ENCODE assay signal across 8 cellular contexts in genomic region chr1:23558872-23559135, GRCh38. TPM values are rescaled to one million over a fixed set of nuclear protein-coding genes. Genes with fewer than 3 reads are reported as not detected.
A peak's percentile ranks its signal among the peaks of the same experiment; 100 is the strongest.
DNase-seq lines count a peak whose midpoint lies in the region; ATAC-seq and TF ChIP-seq lines count a peak whose summit lies in the region.

No MANE protein-coding gene starts in this region.

- no peaks in the 10 kb centered on the region for H3K36me3 ChIP-seq in kidney epithelial cell (ENCODE audit: control insufficient read depth, insufficient read depth, low read length)
- peaks cover 13% of the 10 kb centered on the region for H3K36me3 ChIP-seq in thoracic aorta

- H3K4me1 ChIP-seq in thoracic aorta (ENCODE audit: control insufficient read depth in 1 of 2, low read depth in 2 of 2): peaks cover 36 to 42% of the 10 kb centered on the region in 2 donors

- peak overlapping the region; percentile 92 to 94 for H3K27ac ChIP-seq in thoracic aorta

- TF ChIP-seq CTCF in kidney epithelial cell (IDR thresholded peaks at IDR 0.05; ENCODE audit: insufficient read depth, low read length, poor library complexity, severe bottlenecking) (no peak), thoracic aorta (IDR thresholded peaks at IDR 0.05) (no peak)

- H3K27me3 ChIP-seq in kidney epithelial cell (ENCODE audit: control insufficient read depth, insufficient read depth, low read length) (no peaks in the 10 kb centered on the region), thoracic aorta (replicated peaks; ENCODE audit: insufficient read depth) (no peaks in the 10 kb centered on the region)

- no peak for DNase-seq in activated CD8-positive, alpha-beta memory T cell treated with anti-CD3 and anti-CD28 coated beads, Interleukin-2, amount 10 ng/mL, durations not matched to agents 7 days and 5 days
- no peak for DNase-seq in activated CD8-positive, alpha-beta memory T cell treated with anti-CD3 and anti-CD28 coated beads for 24 hours
- DNase-seq in kidney epithelial cell (ENCODE audit: low read depth) (no peak), thoracic aorta (ENCODE audit: low spot score) (no peak), NCI-H128 (lab: John Stamatoyannopoulos, UW; ENCODE audit: unreplicated experiment) (no peak), KG1 (lab: John Stamatoyannopoulos, UW) (no peak)

- no peaks in the 10 kb centered on the region for H3K9me3 Mint-ChIP-seq in activated CD8-positive, alpha-beta memory T cell treated with anti-CD3 and anti-CD28 coated beads, Interleukin-2, amount 10 ng/mL, durations not matched to agents 7 days and 5 days (ENCODE audit: low read depth)
- no peaks in the 10 kb centered on the region for H3K9me3 Mint-ChIP-seq in activated naive CD8-positive, alpha-beta T cell (ENCODE audit: low read depth)

- CTCF ChIA-PET in activated CD8-positive, alpha-beta memory T cell treated with anti-CD3 and anti-CD28 coated beads, Interleukin-2, amount 10 ng/mL, durations not matched to agents 7 days and 5 days (lab: Charles Lee): interaction anchor here (1.0 to 23.4 kb wide), 13 partner anchors 13 to 134 kb away, joined by 3 to 753 read pairs (median 6); partner anchors contain the start of gene E2F2

- H3K4me3 Mint-ChIP-seq in activated CD8-positive, alpha-beta memory T cell treated with anti-CD3 and anti-CD28 coated beads, Interleukin-2, amount 10 ng/mL, durations not matched to agents 7 days and 5 days: peak overlapping the region; percentile 84
- H3K4me3 Mint-ChIP-seq in activated naive CD8-positive, alpha-beta T cell: peak overlapping the region; percentile 94

- peaks cover 56% of the 10 kb centered on the region for H3K4me1 Mint-ChIP-seq in activated CD8-positive, alpha-beta memory T cell treated with anti-CD3 and anti-CD28 coated beads, Interleukin-2, amount 10 ng/mL, durations not matched to agents 7 days and 5 days
- peaks cover 78% of the 10 kb centered on the region for H3K4me1 Mint-ChIP-seq in activated naive CD8-positive, alpha-beta T cell (ENCODE audit: low read depth)

- no peaks in the 10 kb centered on the region for H3K36me3 Mint-ChIP-seq in activated CD8-positive, alpha-beta memory T cell treated with anti-CD3 and anti-CD28 coated beads, Interleukin-2, amount 10 ng/mL, durations not matched to agents 7 days and 5 days
- no peaks in the 10 kb centered on the region for H3K36me3 Mint-ChIP-seq in activated naive CD8-positive, alpha-beta T cell

- peak overlapping the region; percentile 74 for H3K4me3 ChIP-seq in kidney epithelial cell (ENCODE audit: low read depth, low read length)
- peak overlapping the region; percentile 93 for H3K4me3 ChIP-seq in thoracic aorta

- H3K27me3 Mint-ChIP-seq in activated CD8-positive, alpha-beta memory T cell treated with anti-CD3 and anti-CD28 coated beads, Interleukin-2, amount 10 ng/mL, durations not matched to agents 7 days and 5 days: peaks cover 41% of the 10 kb centered on the region
- H3K27me3 Mint-ChIP-seq in activated naive CD8-positive, alpha-beta T cell: no peaks in the 10 kb centered on the region

- no peak for ATAC-seq in activated CD8-positive, alpha-beta memory T cell treated with anti-CD3 and anti-CD28 coated beads, Interleukin-2, amount 10 ng/mL, durations not matched to agents 7 days and 5 days
- ATAC-seq in thoracic aorta (ENCODE audit: insufficient number of reproducible peaks, low FRiP score, low read depth): no peak
- ATAC-seq in GM19324 (IDR thresholded peaks at IDR 0.05; ENCODE audit: low FRiP score, unreplicated experiment): no peak

- H3K9me3 ChIP-seq in thoracic aorta: no peaks in the 10 kb centered on the region

- H3K27ac Mint-ChIP-seq in activated CD8-positive, alpha-beta memory T cell treated with anti-CD3 and anti-CD28 coated beads, Interleukin-2, amount 10 ng/mL, durations not matched to agents 7 days and 5 days: peak overlapping the region; percentile 71
- H3K27ac Mint-ChIP-seq in activated naive CD8-positive, alpha-beta T cell: peak overlapping the region; percentile 90

RNA-seq across cellular contexts. Expression of gene ID3, which starts 0.5 kb away (rescaled TPM):
- 10 to 100 TPM; 14.4 to 34.2 TPM for total RNA-seq in activated CD8-positive, alpha-beta memory T cell treated with anti-CD3 and anti-CD28 coated beads, Interleukin-2, amount 10 ng/mL, durations not matched to agents 7 days and 5 days
- total RNA-seq in kidney epithelial cell (76.6 and 77.5 TPM in 2 replicates), thoracic aorta (100 to 1,000 TPM; 309 to 692 TPM)

RNA-seq across cellular contexts. Expression of gene E2F2, which starts 27.8 kb away (rescaled TPM):
- 100 to 1,000 TPM in 1 of 2 experiments, 10 to 100 TPM in 1; 77.4 to 103 TPM for total RNA-seq in activated CD8-positive, alpha-beta memory T cell treated with anti-CD3 and anti-CD28 coated beads, Interleukin-2, amount 10 ng/mL, durations not matched to agents 7 days and 5 days
- 0.07 and 0.13 TPM in 2 replicates for total RNA-seq in kidney epithelial cell
- total RNA-seq in thoracic aorta: under 1 TPM; 0.14 to 0.35 TPM

Comparison
In these comparisons a context has a peak if more than half of its experiments do, and no peak if none do; other contexts are left out.
1. RNA of gene E2F2, which starts 27.8 kb away (total RNA-seq): 77.4 to 103 TPM in activated CD8-positive, alpha-beta memory T cell treated with anti-CD3 and anti-CD28 coated beads, Interleukin-2, amount 10 ng/mL, durations not matched to agents 7 days and 5 days; 0.14 to 0.35 TPM in thoracic aorta and 0.07 to 0.13 TPM in kidney epithelial cell; every median in the first group is over 10 times any median in the second.